In the genomic region with DNA sequence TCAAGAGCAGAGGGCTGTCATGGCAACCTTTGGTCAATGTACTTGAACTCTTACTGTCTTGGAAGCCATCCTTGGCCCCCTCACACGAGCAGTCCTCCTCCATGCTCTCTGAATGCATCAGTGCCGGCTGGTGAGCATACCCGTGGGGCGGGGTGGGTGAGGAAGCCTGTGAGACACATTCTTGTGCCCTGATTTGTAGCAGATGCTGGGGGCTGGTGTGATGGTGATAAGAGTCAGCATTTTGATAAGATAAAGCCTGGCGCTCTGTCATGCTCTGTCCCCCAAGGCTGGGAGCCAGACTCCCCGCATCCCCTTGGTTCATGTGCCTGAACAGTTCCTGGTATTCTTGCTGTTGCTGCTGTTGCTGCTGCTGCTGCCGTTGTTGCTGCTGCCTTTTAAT, we compare ENCODE assay signal across 18 cellular contexts. TPM values are rescaled to one million over a fixed set of nuclear protein-coding genes. Genes with fewer than 3 reads are reported as not detected.
"Had no signal": no experiment of that assay in that cellular context is flagged by ENCODE, and none has a peak within 500 bp of the region (broad histone marks: within the 10 kb centered on the region; RNA-seq: fewer than 3 reads in every experiment).

No MANE protein-coding gene starts in this region.

- ATAC-seq: activated T-helper 17 cell treated with anti-CD3 and anti-CD28 coated beads, Interleukin-2, amount 50 U/mL, for 72 hours; right cardiac atrium; stimulated activated naive CD8-positive, alpha-beta T cell treated with anti-CD3 and anti-CD28 coated beads, Interleukin-15, Interleukin-2, amounts not matched to agents 100 U/mL and 50 U/mL, for 24 hours; T-helper 17 cell had no signal

- DNase-seq: activated CD4-positive, alpha-beta T cell treated with anti-CD3 and anti-CD28 coated beads, Interleukin-2, amount 50 U/mL, for 1 hour; activated naive CD4-positive, alpha-beta T cell treated with Interleukin-2 at 50 U/mL for 16 hours; esophagus squamous epithelium; occipital lobe; right cardiac atrium; small intestine; stimulated activated CD4-positive, alpha-beta T cell treated with anti-CD3 and anti-CD28 coated beads, Interleukin-4, amount 100 ng/mL, for 4 hours; stimulated activated CD8-positive, alpha-beta memory T cell treated with anti-CD3 and anti-CD28 coated beads, Interleukin-4, amount 100 ng/mL, for 48 hours; stimulated activated naive CD8-positive, alpha-beta T cell treated with anti-CD3 and anti-CD28 coated beads, Interleukin-15, Interleukin-2, amounts not matched to agents 100 U/mL and 50 U/mL, for 24 hours; T-helper 17 cell; upper lobe of left lung had no signal

- H3K27ac ChIP-seq: esophagus squamous epithelium, prostate gland, upper lobe of left lung had no signal

- H3K9me3 Mint-ChIP-seq: activated T-helper 17 cell treated with anti-CD3 and anti-CD28 coated beads, Interleukin-2, amount 50 U/mL, for 72 hours; nephron had no signal

- H3K4me3 ChIP-seq: esophagus squamous epithelium, prostate gland, upper lobe of left lung had no signal

- H3K27me3 Mint-ChIP-seq: activated T-helper 17 cell treated with anti-CD3 and anti-CD28 coated beads, Interleukin-2, amount 50 U/mL, for 72 hours; T-helper 17 cell had no signal

- H3K27me3 ChIP-seq: esophagus squamous epithelium, upper lobe of left lung had no signal

- H3K27ac Mint-ChIP-seq: nephron, T-helper 17 cell had no signal

- H3K4me3 Mint-ChIP-seq: activated T-helper 17 cell treated with anti-CD3 and anti-CD28 coated beads, Interleukin-2, amount 50 U/mL, for 72 hours; nephron; T-helper 17 cell had no signal

- H3K9me3 ChIP-seq: esophagus squamous epithelium, prostate gland, upper lobe of left lung had no signal

RNA-seq across cellular contexts. Expression of a gene that starts 20.5 kb away (rescaled TPM):
- total RNA-seq: esophagus squamous epithelium, frontal cortex had no signal

RNA-seq across cellular contexts. Expression of a gene that starts 28.2 kb away (rescaled TPM):
- total RNA-seq: activated CD8-positive, alpha-beta memory T cell treated with anti-CD3 and anti-CD28 coated beads for 36 hours; activated T-helper 17 cell treated with anti-CD3 and anti-CD28 coated beads, Interleukin-2, amount 50 U/mL, for 72 hours; astrocyte; esophagus squamous epithelium; frontal cortex; lower leg skin; occipital lobe; prostate gland; T-helper 17 cell had no signal
- polyA plus RNA-seq: right cardiac atrium had no signal

RNA-seq across cellular contexts. Expression of a gene that starts 34.8 kb away (rescaled TPM):
- total RNA-seq: activated CD8-positive, alpha-beta memory T cell treated with anti-CD3 and anti-CD28 coated beads for 36 hours; activated T-helper 17 cell treated with anti-CD3 and anti-CD28 coated beads, Interleukin-2, amount 50 U/mL, for 72 hours; astrocyte; esophagus squamous epithelium; frontal cortex; lower leg skin; occipital lobe; prostate gland; right cardiac atrium; T-helper 17 cell; upper lobe of left lung had no signal
